ENCODE assay signal across 24 cellular contexts in the genomic region with DNA sequence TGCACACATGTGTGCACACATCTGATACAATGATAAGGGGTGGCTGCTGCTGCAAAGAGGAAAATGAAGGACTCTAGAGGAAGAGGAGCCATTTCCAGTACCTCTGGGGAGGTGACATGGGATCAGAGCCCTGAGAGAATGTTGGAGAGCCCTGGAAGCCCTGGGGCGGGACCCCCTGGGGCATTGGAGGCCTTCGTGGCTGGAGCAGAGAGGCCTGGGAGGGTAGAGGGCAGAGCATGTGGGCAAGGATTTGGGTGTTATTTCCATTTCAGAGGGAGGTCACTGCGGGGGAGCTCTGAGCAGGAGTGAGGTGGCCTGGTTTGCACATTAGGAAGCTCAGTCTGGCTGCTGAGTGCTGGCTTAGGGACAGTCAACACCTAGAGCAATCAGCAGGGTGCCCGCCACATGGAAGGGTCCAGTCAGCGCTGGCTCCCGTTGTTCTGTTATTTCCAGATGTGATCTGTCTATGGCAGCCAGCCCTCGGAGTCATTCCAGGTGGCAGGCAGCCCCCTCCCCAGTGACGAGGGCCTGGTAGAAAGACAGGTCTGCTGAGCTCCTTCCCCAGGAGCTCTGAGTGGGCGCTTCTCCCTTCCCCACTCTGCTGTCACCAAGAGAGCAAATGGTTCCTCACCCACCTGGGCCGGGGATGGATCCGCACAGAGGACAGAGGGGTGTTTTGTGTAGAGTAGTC. TPM values are rescaled to one million over a fixed set of nuclear protein-coding genes. Genes with fewer than 3 reads are reported as not detected.
"Had no signal": no experiment of that assay in that cellular context is flagged by ENCODE, and none has a peak within 500 bp of the region (broad histone marks: within the 10 kb centered on the region; RNA-seq: fewer than 3 reads in every experiment).

No MANE protein-coding gene starts in this region.

- H3K27ac ChIP-seq: left lung, prostate gland, tibial artery had no signal

- H3K9me3 Mint-ChIP-seq: activated CD4-positive, alpha-beta T cell treated with anti-CD3 and anti-CD28 coated beads, Interleukin-2, amount 10 ng/mL, durations not matched to agents 7 days and 5 days; activated CD8-positive, alpha-beta T cell treated with anti-CD3 and anti-CD28 coated beads for 36 hours; activated naive CD4-positive, alpha-beta T cell treated with anti-CD3 and anti-CD28 coated beads, Interleukin-2, amount 50 U/mL, for 24 hours; activated T-helper 1 cell treated with anti-CD3 and anti-CD28 coated beads, Interleukin-12 subunit alpha, Interleukin-12 subunit beta, Interleukin-2, Interleukin-4 antibody, amounts not matched to agents 30 ng/mL and 10 ng/mL and 1 ng/mL, durations not matched to agents 14 hours and 24 hours and 36 hours; dendritic cell treated with granulocyte-macrophage colony-stimulating factor and Interleukin-4, amounts not matched to agents 40 ng/mL and 50 ng/mL, for 4 days; natural killer cell treated with Interleukin-12 subunit alpha and Interleukin-12 subunit beta and Interleukin-15 and Interleukin-18, amount 100 ng/mL, for 72 hours; stimulated activated naive CD8-positive, alpha-beta T cell treated with anti-CD3 and anti-CD28 coated beads, Interleukin-15, amount 100 ng/mL, for 72 hours had no signal

- H3K27me3 ChIP-seq: left lung, tibial artery had no signal

- H3K4me3 ChIP-seq: left lung, prostate gland, tibial artery had no signal

- DNase-seq: activated CD4-positive, alpha-beta T cell treated with anti-CD3 and anti-CD28 coated beads, Interleukin-2, amount 10 ng/mL, durations not matched to agents 7 days and 5 days; activated CD4-positive, CD25-positive, alpha-beta regulatory T cell treated with anti-CD3 and anti-CD28 coated beads, Interleukin-2, amount 50 U/mL, for 72 hours; activated CD8-positive, alpha-beta memory T cell treated with anti-CD3 and anti-CD28 coated beads, Interleukin-2, amount 10 ng/mL, durations not matched to agents 7 days and 5 days; activated CD8-positive, alpha-beta T cell treated with anti-CD3 and anti-CD28 coated beads for 36 hours; activated gamma-delta T cell; activated T-cell treated with anti-CD3 and anti-CD28 coated beads for 4 hours; effector CD4-positive, alpha-beta T cell; erythroblast; foreskin fibroblast; hippocampal formation; kidney glomerular epithelial cell; occipital lobe; stimulated activated CD4-positive, alpha-beta T cell treated with anti-CD3 and anti-CD28 coated beads, Interleukin-1b, Interleukin-23, amount 100 ng/mL, for 48 hours; stimulated activated naive CD8-positive, alpha-beta T cell treated with anti-CD3 and anti-CD28 coated beads, Interleukin-15, amount 100 ng/mL, for 72 hours had no signal

- H3K4me1 Mint-ChIP-seq: activated CD4-positive, alpha-beta T cell treated with anti-CD3 and anti-CD28 coated beads, Interleukin-2, amount 10 ng/mL, durations not matched to agents 7 days and 5 days; activated CD8-positive, alpha-beta memory T cell treated with anti-CD3 and anti-CD28 coated beads, Interleukin-2, amount 10 ng/mL, durations not matched to agents 7 days and 5 days; activated naive CD4-positive, alpha-beta T cell treated with anti-CD3 and anti-CD28 coated beads, Interleukin-2, amount 50 U/mL, for 24 hours; stimulated activated naive CD8-positive, alpha-beta T cell treated with anti-CD3 and anti-CD28 coated beads, Interleukin-15, amount 100 ng/mL, for 72 hours had no signal

- H3K36me3 Mint-ChIP-seq: activated CD8-positive, alpha-beta memory T cell treated with anti-CD3 and anti-CD28 coated beads, Interleukin-2, amount 10 ng/mL, durations not matched to agents 7 days and 5 days; activated naive CD4-positive, alpha-beta T cell treated with anti-CD3 and anti-CD28 coated beads, Interleukin-2, amount 50 U/mL, for 24 hours; natural killer cell treated with Interleukin-12 subunit alpha and Interleukin-12 subunit beta and Interleukin-15 and Interleukin-18, amount 100 ng/mL, for 72 hours had no signal

- H3K27ac Mint-ChIP-seq: activated CD4-positive, alpha-beta T cell treated with anti-CD3 and anti-CD28 coated beads, Interleukin-2, amount 10 ng/mL, durations not matched to agents 7 days and 5 days; activated CD8-positive, alpha-beta memory T cell treated with anti-CD3 and anti-CD28 coated beads, Interleukin-2, amount 10 ng/mL, durations not matched to agents 7 days and 5 days; activated CD8-positive, alpha-beta T cell treated with anti-CD3 and anti-CD28 coated beads for 36 hours; activated naive CD4-positive, alpha-beta T cell treated with anti-CD3 and anti-CD28 coated beads, Interleukin-2, amount 50 U/mL, for 24 hours; activated T-helper 1 cell treated with anti-CD3 and anti-CD28 coated beads, Interleukin-12 subunit alpha, Interleukin-12 subunit beta, Interleukin-2, Interleukin-4 antibody, amounts not matched to agents 30 ng/mL and 10 ng/mL and 1 ng/mL, durations not matched to agents 14 hours and 24 hours and 36 hours; dendritic cell treated with granulocyte-macrophage colony-stimulating factor and Interleukin-4, amounts not matched to agents 40 ng/mL and 50 ng/mL, for 4 days; natural killer cell treated with Interleukin-12 subunit alpha and Interleukin-12 subunit beta and Interleukin-15 and Interleukin-18, amount 100 ng/mL, for 72 hours had no signal

- H3K4me3 Mint-ChIP-seq: activated CD4-positive, alpha-beta T cell treated with anti-CD3 and anti-CD28 coated beads, Interleukin-2, amount 10 ng/mL, durations not matched to agents 7 days and 5 days; activated CD8-positive, alpha-beta memory T cell treated with anti-CD3 and anti-CD28 coated beads, Interleukin-2, amount 10 ng/mL, durations not matched to agents 7 days and 5 days; activated CD8-positive, alpha-beta T cell treated with anti-CD3 and anti-CD28 coated beads for 36 hours; activated naive CD4-positive, alpha-beta T cell treated with anti-CD3 and anti-CD28 coated beads, Interleukin-2, amount 50 U/mL, for 24 hours; activated T-helper 1 cell treated with anti-CD3 and anti-CD28 coated beads, Interleukin-12 subunit alpha, Interleukin-12 subunit beta, Interleukin-2, Interleukin-4 antibody, amounts not matched to agents 30 ng/mL and 10 ng/mL and 1 ng/mL, durations not matched to agents 14 hours and 24 hours and 36 hours; dendritic cell treated with granulocyte-macrophage colony-stimulating factor and Interleukin-4, amounts not matched to agents 40 ng/mL and 50 ng/mL, for 4 days; natural killer cell treated with Interleukin-12 subunit alpha and Interleukin-12 subunit beta and Interleukin-15 and Interleukin-18, amount 100 ng/mL, for 72 hours; stimulated activated naive CD8-positive, alpha-beta T cell treated with anti-CD3 and anti-CD28 coated beads, Interleukin-15, amount 100 ng/mL, for 72 hours had no signal

- ATAC-seq: activated CD8-positive, alpha-beta memory T cell treated with anti-CD3 and anti-CD28 coated beads, Interleukin-2, amount 10 ng/mL, durations not matched to agents 7 days and 5 days; activated CD8-positive, alpha-beta T cell treated with anti-CD3 and anti-CD28 coated beads for 36 hours; left lung; natural killer cell treated with Interleukin-12 subunit alpha and Interleukin-12 subunit beta and Interleukin-15 and Interleukin-18, amount 100 ng/mL, for 72 hours; stimulated activated naive CD8-positive, alpha-beta T cell treated with anti-CD3 and anti-CD28 coated beads, Interleukin-15, amount 100 ng/mL, for 72 hours had no signal

- H3K36me3 ChIP-seq: prostate gland had no signal

- H3K9me3 ChIP-seq: left lung, prostate gland, tibial artery had no signal

- H3K4me1 ChIP-seq: left lung, prostate gland, tibial artery had no signal

- H3K27me3 Mint-ChIP-seq: activated CD4-positive, alpha-beta T cell treated with anti-CD3 and anti-CD28 coated beads, Interleukin-2, amount 10 ng/mL, durations not matched to agents 7 days and 5 days; activated CD8-positive, alpha-beta memory T cell treated with anti-CD3 and anti-CD28 coated beads, Interleukin-2, amount 10 ng/mL, durations not matched to agents 7 days and 5 days; activated CD8-positive, alpha-beta T cell treated with anti-CD3 and anti-CD28 coated beads for 36 hours; activated naive CD4-positive, alpha-beta T cell treated with anti-CD3 and anti-CD28 coated beads, Interleukin-2, amount 50 U/mL, for 24 hours; dendritic cell treated with granulocyte-macrophage colony-stimulating factor and Interleukin-4, amounts not matched to agents 40 ng/mL and 50 ng/mL, for 4 days had no signal

RNA-seq across cellular contexts. Expression of a gene that starts 24.1 kb away (rescaled TPM):
- total RNA-seq: activated CD4-positive, alpha-beta T cell treated with anti-CD3 and anti-CD28 coated beads, Interleukin-2, amount 10 ng/mL, durations not matched to agents 7 days and 5 days; activated CD8-positive, alpha-beta memory T cell treated with anti-CD3 and anti-CD28 coated beads, Interleukin-2, amount 10 ng/mL, durations not matched to agents 7 days and 5 days; activated CD8-positive, alpha-beta T cell treated with anti-CD3 and anti-CD28 coated beads for 36 hours; activated T-helper 1 cell treated with anti-CD3 and anti-CD28 coated beads, Interleukin-12 subunit alpha, Interleukin-12 subunit beta, Interleukin-2, Interleukin-4 antibody, amounts not matched to agents 30 ng/mL and 10 ng/mL and 1 ng/mL, durations not matched to agents 14 hours and 24 hours and 36 hours; fibroblast of lung; natural killer cell treated with Interleukin-12 subunit alpha and Interleukin-12 subunit beta and Interleukin-15 and Interleukin-18, amount 100 ng/mL, for 72 hours; occipital lobe; skeletal muscle tissue; T-helper 2 cell treated with Interferon-gamma antibody and Interleukin-4, amounts not matched to agents 100 ng/mL and 5 ng/mL, for 36 hours had no signal
- polyA plus RNA-seq: fibroblast of lung had no signal
